In the genomic region with DNA sequence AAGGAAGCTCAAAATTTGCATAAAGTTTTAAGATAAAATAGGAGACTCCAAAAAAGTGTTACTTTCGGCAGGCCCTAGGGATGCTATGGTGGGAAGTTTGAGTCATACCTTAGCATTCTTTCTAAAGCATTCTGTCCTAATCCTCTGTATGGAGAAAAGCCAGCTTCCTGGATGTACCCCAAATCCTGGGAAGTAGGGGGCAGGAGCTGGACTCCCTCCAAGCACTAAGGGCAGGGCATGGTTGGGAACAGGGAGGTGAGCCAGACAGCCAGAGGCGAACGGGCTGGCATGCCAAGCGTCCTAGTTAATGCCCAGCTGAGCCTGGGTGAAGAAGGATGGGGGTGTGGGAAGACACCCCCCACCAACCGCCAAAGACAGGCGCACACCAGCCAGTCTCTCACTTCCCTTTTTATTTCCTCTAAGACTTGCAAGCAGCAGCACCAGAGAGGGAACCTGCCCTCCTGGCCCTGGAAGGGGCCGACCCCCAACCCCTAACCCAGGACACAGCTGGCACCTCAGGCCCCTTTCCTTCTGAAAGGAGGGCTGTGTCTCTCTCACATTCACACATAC, we compare ENCODE assay signal across 10 cellular contexts. TPM values are rescaled to one million over a fixed set of nuclear protein-coding genes. Genes with fewer than 3 reads are reported as not detected.
DNase-seq lines count a peak whose midpoint lies in the region; ATAC-seq and TF ChIP-seq lines count a peak whose summit lies in the region.
"Had no signal": no experiment of that assay in that cellular context is flagged by ENCODE, and none has a peak within 500 bp of the region (broad histone marks: within the 10 kb centered on the region; RNA-seq: fewer than 3 reads in every experiment).

No MANE protein-coding gene starts in this region.

- H3K9me3 ChIP-seq in spleen (no peaks in the 10 kb centered on the region), gastroesophageal sphincter (no peaks in the 10 kb centered on the region)

- 26 to 57% (median 37%) methylated on average over 7 of the region's 7 CpGs for WGBS in spleen, 5 donors
- WGBS in gastroesophageal sphincter (ENCODE audit: low coverage in 1 of 2), 2 donors, result 68 to 82% methylated on average over 3 to 6 of the region's 7 CpGs

- H3K4me3 ChIP-seq in spleen (no peak overlapping the region), gastroesophageal sphincter (no peak overlapping the region)

- TF ChIP-seq CTCF in spleen (IDR thresholded peaks at IDR 0.05 in 8 of 11, conservative IDR thresholded peaks at IDR 0.05 in 3 of 11), result no peak
- no peak for TF ChIP-seq CTCF in gastroesophageal sphincter (IDR thresholded peaks at IDR 0.05)

- H3K4me1 ChIP-seq in spleen (peaks cover 6 to 60% (median 37%) of the 10 kb centered on the region in 6 donors), gastroesophageal sphincter (peaks cover 0 to 19% (median 12%) of the 10 kb centered on the region in 3 donors)

- TF ChIP-seq EP300 in gastroesophageal sphincter (IDR thresholded peaks at IDR 0.05), result no peak

- ATAC-seq in HG02885 (IDR thresholded peaks at IDR 0.05; ENCODE audit: poor library complexity, unreplicated experiment) (peak; percentile 63), gastroesophageal sphincter (no peak)

- peaks cover 0 to 52% (median 23%) of the 10 kb centered on the region in 6 donors for H3K36me3 ChIP-seq in spleen
- peaks cover 3 to 61% of the 10 kb centered on the region in 2 donors for H3K36me3 ChIP-seq in gastroesophageal sphincter

- H3K27me3 ChIP-seq in spleen (replicated peaks in 1 of 7), result peaks cover 0 to 40% (median 19%) of the 10 kb centered on the region in 7 donors
- H3K27me3 ChIP-seq in gastroesophageal sphincter, result peaks cover 47% of the 10 kb centered on the region

- TF ChIP-seq POLR2A in spleen (IDR thresholded peaks at IDR 0.05), result no peak
- no peak for TF ChIP-seq POLR2A in gastroesophageal sphincter (IDR thresholded peaks at IDR 0.05)

- intact Hi-C loops in spleen (cut with DNase I; ENCODE audit: low total_unique reads), result no loop called here

- H3K27ac ChIP-seq in spleen (peak overlapping the region in 1 of 8 donors; percentile 6), gastroesophageal sphincter (no peak overlapping the region)
- H3K27ac ChIP-seq: VCaP had no signal

- DNase-seq in GM19238 (ENCODE audit: insufficient read length, low spot score), result peak; percentile 77
- peak; percentile 68 for DNase-seq in NAMALWA (ENCODE audit: low spot score)
- peak; percentile 86 for DNase-seq in spleen
- no peak for DNase-seq in NCI-H526 (lab: John Stamatoyannopoulos, UW)
- DNase-seq in NCI-H82 (lab: John Stamatoyannopoulos, UW), result no peak
- DNase-seq: activated naive CD8-positive, alpha-beta T cell treated with anti-CD3 and anti-CD28 coated beads, Interleukin-2, amount 10 ng/mL, durations not matched to agents 7 days and 5 days had no signal

RNA-seq across cellular contexts. Expression of gene RTN4RL2, which starts 23.9 kb away (rescaled TPM):
- total RNA-seq in spleen (1 to 10 TPM in 1 of 7 donors, under 1 TPM in 6; 0.37 to 2.0 (median 0.49) TPM), gastroesophageal sphincter (1 to 10 TPM in 1 of 4 donors, under 1 TPM in 2, not detected in 1; 0.12 to 2.3 (median 0.27) TPM)
- polyA plus RNA-seq in spleen, result under 1 TPM; 0.15 to 0.73 (median 0.29) TPM
- total RNA-seq: G401 had no signal

RNA-seq across cellular contexts. Expression of gene SLC43A1, which starts 31.3 kb away (rescaled TPM):
- total RNA-seq in spleen (10 to 100 TPM in 5 of 7 donors, 1 to 10 TPM in 2; 7.0 to 16.1 (median 13.0) TPM), gastroesophageal sphincter (10 to 100 TPM; 14.8 to 36.6 (median 19.7) TPM)
- 1 to 10 TPM; 6.2 to 8.4 (median 6.4) TPM for polyA plus RNA-seq in spleen

RNA-seq across cellular contexts. Expression of gene TIMM10, which starts 46.3 kb away (rescaled TPM):
- total RNA-seq in spleen, result 10 to 100 TPM; 28.1 to 58.7 (median 39.0) TPM
- 10 to 100 TPM; 38.7 to 57.4 (median 56.1) TPM for polyA plus RNA-seq in spleen
- 10 to 100 TPM; 23.5 to 29.0 (median 27.9) TPM for total RNA-seq in gastroesophageal sphincter

RNA-seq across cellular contexts. Expression of gene SMTNL1, which starts 53.2 kb away (rescaled TPM):
- not detected for total RNA-seq in spleen
- not detected for polyA plus RNA-seq in spleen
- not detected for total RNA-seq in gastroesophageal sphincter
- total RNA-seq: activated naive CD8-positive, alpha-beta T cell treated with anti-CD3 and anti-CD28 coated beads, Interleukin-2, amount 10 ng/mL, durations not matched to agents 7 days and 5 days; G401 had no signal

RNA-seq across cellular contexts. Expression of gene SLC43A3, which starts 57.3 kb away (rescaled TPM):
- total RNA-seq in spleen (10 to 100 TPM; 29.9 to 72.5 (median 41.7) TPM), gastroesophageal sphincter (10 to 100 TPM; 40.9 to 75.9 (median 60.0) TPM)
- polyA plus RNA-seq in spleen, result 10 to 100 TPM; 15.2 to 29.1 (median 20.9) TPM
- total RNA-seq: G401 had no signal

Comparison
In these comparisons a context has a peak if more than half of its experiments do, and no peak if none do; other contexts are left out.
1. DNase-seq: peak in GM19238 (single experiment), NAMALWA (single experiment) and spleen (single experiment); none in NCI-H526 (0 of 2) and NCI-H82 (single experiment).